ENCODE assay signal across 24 cellular contexts in genomic region chrX:84710611-84711010, GRCh38.
A peak's percentile ranks its signal among the peaks of the same experiment; 100 is the strongest.
DNase-seq lines count a peak whose midpoint lies in the region; ATAC-seq, FAIRE-seq and TF ChIP-seq lines count a peak whose summit lies in the region.
"Had no signal": no experiment of that assay in that cellular context is flagged by ENCODE, and none has a peak within 500 bp of the region (broad histone marks: within the 10 kb centered on the region; RNA-seq: fewer than 3 reads in every experiment).

No MANE protein-coding gene starts in this region.

- H2BK5ac ChIP-seq in H1 (ENCODE audit: low read depth, low read length), result no peak overlapping the region

- H4K91ac ChIP-seq in H1 (replicated peaks; ENCODE audit: insufficient read length, low read length), result no peak overlapping the region

- no peak overlapping the region for H2BK20ac ChIP-seq in H1 (ENCODE audit: low read length)

- no peak overlapping the region for H3K14ac ChIP-seq in H1 (ENCODE audit: insufficient read length)

- H2AK5ac ChIP-seq in H1 (ENCODE audit: low read depth, low read length), result no peak overlapping the region

- H3K4me3 Mint-ChIP-seq in neural progenitor cell, result no peak overlapping the region
- H3K4me3 Mint-ChIP-seq: CD8-positive, alpha-beta T cell had no signal

- no peaks in the 10 kb centered on the region for H3K27me3 Mint-ChIP-seq in neural progenitor cell (ENCODE audit: insufficient read depth, low read depth)

- H3K9me3 ChIP-seq in HUES6 (ENCODE audit: control insufficient read depth, insufficient read depth, low read depth, low read length) (no peaks in the 10 kb centered on the region), H1 (ENCODE audit: insufficient read depth in 2 of 2, low read depth in 1 of 2, low read length in 1 of 2) (no peaks in the 10 kb centered on the region), neural progenitor cell (ENCODE audit: low read depth) (peaks cover 3% of the 10 kb centered on the region)

- no peak overlapping the region for H4K8ac ChIP-seq in H1 (ENCODE audit: extremely low read depth, insufficient read depth, low read length)

- no peaks in the 10 kb centered on the region for H3K36me3 ChIP-seq in HUES6 (ENCODE audit: control insufficient read depth, insufficient read depth, low read length)
- H3K36me3 ChIP-seq in H1 (ENCODE audit: control insufficient read depth in 2 of 4, insufficient read depth in 4 of 4, low read length in 3 of 4), result no peaks in the 10 kb centered on the region
- no peaks in the 10 kb centered on the region for H3K36me3 ChIP-seq in neural progenitor cell

- H2BK12ac ChIP-seq in H1 (ENCODE audit: low read depth, low read length), result no peak overlapping the region

- POLR2A ChIA-PET in H1 (lab: Charles Lee; ENCODE audit: partially characterized antibody), result no interaction called here

- H3K4me3 ChIP-seq in HUES6 (ENCODE audit: low read depth, low read length) (peak overlapping the region; percentile 17; the same call in 1 of the 2 replicates), H1 (ENCODE audit: extremely low read depth in 1 of 4, insufficient read depth in 2 of 4, low read depth in 3 of 4, low read length in 4 of 4) (peak overlapping the region in 1 of 4 experiments; percentile 34; a peak in 1 of 8 replicates), neural progenitor cell (no peak overlapping the region)
- H3K4me3 ChIP-seq: PC-9, SK-N-MC had no signal

- no peak overlapping the region for H2BK120ac ChIP-seq in H1 (replicated peaks; ENCODE audit: low read depth, low read length)

- H3K23me2 ChIP-seq in H1 (ENCODE audit: low read depth, low read length), result no peaks in the 10 kb centered on the region

- H3K27me3 ChIP-seq in HUES6 (ENCODE audit: control insufficient read depth, insufficient read depth, low read length) (no peaks in the 10 kb centered on the region), H1 (replicated peaks in 1 of 4; ENCODE audit: control insufficient read depth in 3 of 4, extremely low read depth in 1 of 4, insufficient read depth in 3 of 4, low read length in 3 of 4) (no peaks in the 10 kb centered on the region), neural progenitor cell (no peaks in the 10 kb centered on the region)

- H3K9ac ChIP-seq in HUES6 (ENCODE audit: low read length), result no peak overlapping the region
- H3K9ac ChIP-seq in H1 (replicated peaks in 1 of 4; ENCODE audit: extremely low read depth in 1 of 4, low read depth in 3 of 4, low read length in 3 of 4), result no peak overlapping the region
- H3K9ac ChIP-seq in neural progenitor cell, result no peak overlapping the region

- CTCF ChIA-PET in H1 (lab: Charles Lee; ENCODE audit: partially characterized antibody), result no interaction called here

- peak in 1 of 3 experiments; percentile 9; a peak in 1 of 4 replicates for TF ChIP-seq CTCF in H1 (IDR thresholded peaks at IDR 0.05; ENCODE audit: control extremely low read depth in 1 of 3, insufficient read depth in 1 of 3, low read depth in 1 of 3, low read length in 3 of 3)
- peak; percentile 13 for TF ChIP-seq CTCF in neural progenitor cell (IDR thresholded peaks at IDR 0.05)

- no peak overlapping the region for H3K56ac ChIP-seq in H1 (replicated peaks; ENCODE audit: insufficient read length, low read depth, low read length)

- H2AFZ ChIP-seq in H1 (ENCODE audit: low read length), result no peak overlapping the region
- no peak overlapping the region for H2AFZ ChIP-seq in neural progenitor cell (replicated peaks)
- H2AFZ ChIP-seq: PC-9 had no signal

- no peaks in the 10 kb centered on the region for H3K79me2 ChIP-seq in H1 (ENCODE audit: control insufficient read depth in 1 of 2, insufficient read depth in 2 of 2, low read length in 2 of 2)
- H3K79me2 ChIP-seq in neural progenitor cell (ENCODE audit: low read depth), result no peaks in the 10 kb centered on the region

- 0 out of 2 replicates have a peak overlapping the region, but pooled peaks have one; percentile 25 for H3K27ac ChIP-seq in HUES6 (ENCODE audit: low read depth, low read length)
- no peak overlapping the region for H3K27ac ChIP-seq in H1 (ENCODE audit: low read depth, low read length)
- H3K27ac ChIP-seq in neural progenitor cell, result no peak overlapping the region
- H3K27ac ChIP-seq: PC-9, RWPE1, SK-N-MC had no signal

- no peak for TF ChIP-seq POLR2A in H1 (IDR thresholded peaks at IDR 0.05; ENCODE audit: control extremely low read depth in 1 of 2, low read depth in 2 of 2, low read length in 2 of 2)

- ATAC-seq in GM21576 (IDR thresholded peaks at IDR 0.05; ENCODE audit: unreplicated experiment), result no peak
- ATAC-seq: CD8-positive, alpha-beta T cell had no signal

- H3K27ac Mint-ChIP-seq in neural progenitor cell, result no peak overlapping the region
- H3K27ac Mint-ChIP-seq: CD8-positive, alpha-beta T cell had no signal

- no peak overlapping the region for H2BK15ac ChIP-seq in H1 (ENCODE audit: low read length)

- H4K20me1 ChIP-seq in H1 (replicated peaks in 1 of 2; ENCODE audit: control insufficient read depth in 1 of 2, insufficient read depth in 2 of 2, low read length in 2 of 2) (no peaks in the 10 kb centered on the region), neural progenitor cell (ENCODE audit: low read depth) (no peaks in the 10 kb centered on the region)

- H3F3A ChIP-seq in neural progenitor cell (ENCODE audit: low read depth), result no peaks in the 10 kb centered on the region

- no peaks in the 10 kb centered on the region for H3K9me3 Mint-ChIP-seq in neural progenitor cell
- H3K9me3 Mint-ChIP-seq: CD8-positive, alpha-beta T cell had no signal

- no peak for TF ChIP-seq RAD21 in H1 (IDR thresholded peaks at IDR 0.05 in 1 of 2, conservative IDR thresholded peaks at IDR 0.05 in 1 of 2; ENCODE audit: low read depth in 2 of 2, low read length in 2 of 2)

- no peak overlapping the region for H4K5ac ChIP-seq in H1 (ENCODE audit: insufficient read length, low read depth, low read length)

- no peak for TF ChIP-seq EP300 in H1 (IDR thresholded peaks at IDR 0.05; ENCODE audit: borderline replicate concordance in 1 of 2, low read depth in 2 of 2, low read length in 2 of 2)

- no peaks in the 10 kb centered on the region for H3K79me1 ChIP-seq in H1 (ENCODE audit: low read depth, low read length)

- H3K4me1 Mint-ChIP-seq in neural progenitor cell, result peaks cover 3% of the 10 kb centered on the region

- WGBS in H1 (ENCODE audit: extremely low coverage in 1 of 2, insufficient coverage in 1 of 2, insufficient read length in 1 of 2, insufficient replicate concordance in 2 of 2, low coverage in 1 of 2, low lambda C conversion rate in 2 of 2, missing lambda C conversion rate in 1 of 2), 2 experiments, result 41% methylated on average over 3 of the region's 3 CpGs; no CpG with 5 or more reads in 1 of the 2 experiments

- peaks cover 26% of the 10 kb centered on the region for H3K4me1 ChIP-seq in HUES6 (ENCODE audit: control insufficient read depth, insufficient read depth, low read length)
- peaks cover 0 to 5% (median 0%) of the 10 kb centered on the region in 4 experiments; a peak in 2 of 7 replicates for H3K4me1 ChIP-seq in H1 (replicated peaks in 1 of 4; ENCODE audit: control insufficient read depth in 3 of 4, insufficient read depth in 4 of 4, low read length in 3 of 4)
- no peaks in the 10 kb centered on the region for H3K4me1 ChIP-seq in neural progenitor cell

- FAIRE-seq in H1 (lab: Jason Lieb, UNC), result peak; percentile 7
- FAIRE-seq: GM12891 had no signal

- DNase-seq in NCI-H748 (lab: John Stamatoyannopoulos, UW; ENCODE audit: unreplicated experiment), result peak; percentile 1
- no peak for DNase-seq in NCI-H748 treated with DMSO at 0.1 percent for 48 hours (lab: John Stamatoyannopoulos, UW)
- no peak for DNase-seq in H1 (ENCODE audit: low read depth in 1 of 2, low spot score in 2 of 2)
- peak; percentile 40 for DNase-seq in neural progenitor cell (ENCODE audit: low spot score)
- DNase-seq in nucleus accumbens (lab: John Stamatoyannopoulos, UW), result no peak
- DNase-seq in GM19238 (ENCODE audit: insufficient read length, low spot score), result no peak
- DNase-seq: AML-193; C1 segment of cervical spinal cord; CD8-positive, alpha-beta T cell; DND-41; GOT3; KG1; NCI-H187; NCI-H2107; NCI-H2227 treated with DMSO at 0.1 percent for 48 hours; NCI-H510A; PC-9; SHP77 treated with DMSO at 0.1 percent for 48 hours; SW 1271 had no signal

- no peaks in the 10 kb centered on the region for H3K36me3 Mint-ChIP-seq in neural progenitor cell
- H3K36me3 Mint-ChIP-seq: CD8-positive, alpha-beta T cell had no signal

- peak overlapping the region; percentile 13 to 49; a peak in 2 of 4 replicates for H3K4me2 ChIP-seq in H1 (ENCODE audit: insufficient read depth in 1 of 2, low read depth in 2 of 2, low read length in 2 of 2)
- no peak overlapping the region for H3K4me2 ChIP-seq in neural progenitor cell
- H3K4me2 ChIP-seq: PC-9 had no signal

- no peak overlapping the region; the same call in 1 of the 2 replicates for H3K18ac ChIP-seq in H1 (ENCODE audit: extremely low read depth, low read length)

- no peak overlapping the region for H3K4ac ChIP-seq in H1 (replicated peaks; ENCODE audit: insufficient read length, low read depth, low read length)

- no peak overlapping the region for H3K23ac ChIP-seq in H1 (ENCODE audit: insufficient read length)

TF ChIP-seq in H1, 55 proteins besides CTCF, POLR2A, EP300 and RAD21:
- no peak for TF ChIP-seq BRCA1 (IDR thresholded peaks at IDR 0.05; ENCODE audit: low read depth, low read length)
- TF ChIP-seq JUND (IDR thresholded peaks at IDR 0.05; ENCODE audit: low read length), result no peak
- TF ChIP-seq PHF8 (conservative IDR thresholded peaks at IDR 0.05; ENCODE audit: low read depth, low read length), result no peak
- no peak for TF ChIP-seq CHD1 (IDR thresholded peaks at IDR 0.05; ENCODE audit: low read depth, low read length)

Comparison
In these comparisons a context has a peak if more than half of its experiments do, and no peak if none do; other contexts are left out.
1. DNase-seq: peak in NCI-H748 (single experiment) and neural progenitor cell (single experiment); none in NCI-H748 treated with DMSO at 0.1 percent for 48 hours (single experiment), H1 (0 of 2), nucleus accumbens (0 of 56) and GM19238 (single experiment).